8 cellular contexts compared by ENCODE assay signal in the genomic region with DNA sequence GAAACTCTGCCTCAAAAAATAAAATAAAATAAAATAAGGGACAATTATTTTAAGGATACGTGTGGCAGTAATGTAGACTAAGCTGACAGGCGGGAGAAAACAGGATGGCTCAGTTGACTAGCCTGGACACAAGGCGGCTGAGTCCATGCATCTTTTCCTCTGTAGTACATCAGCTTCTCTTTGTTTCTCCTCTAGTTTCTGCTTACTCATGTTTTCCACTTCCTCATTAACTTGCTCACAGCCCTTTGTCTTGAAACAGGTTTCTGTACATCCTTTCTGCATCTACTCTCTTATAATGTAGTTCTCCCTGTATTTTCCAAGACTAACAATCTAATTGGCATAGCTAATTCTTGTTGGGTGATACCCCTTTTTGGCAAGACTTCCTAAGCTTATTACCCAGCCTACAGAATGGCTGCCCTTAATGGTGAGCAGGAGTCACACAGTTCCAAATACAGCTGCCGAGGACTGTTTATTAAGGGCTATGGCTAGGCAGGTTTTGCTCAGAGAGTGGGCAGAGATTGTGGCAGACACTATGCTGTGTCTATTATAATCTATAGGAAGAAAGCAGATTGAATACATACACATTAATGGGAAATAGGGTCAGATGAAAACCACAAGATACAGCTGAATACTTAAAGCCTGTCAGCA. TPM values are rescaled to one million over a fixed set of nuclear protein-coding genes. Genes with fewer than 3 reads are reported as not detected.
DNase-seq lines count a peak whose midpoint lies in the region; ATAC-seq and TF ChIP-seq lines count a peak whose summit lies in the region.

No MANE protein-coding gene starts in this region.

- CTCF ChIA-PET in GM10248 (lab: Yijun Ruan, JAX) = interaction anchor here (0.9 to 1.7 kb wide), 7 partner anchors 11 to 59 kb away, joined by 3 to 6 read pairs (median 4); a partner anchor contains a TSS

- H3K27me3 ChIP-seq in HUES6 (ENCODE audit: control insufficient read depth, insufficient read depth, low read length) = no peaks in the 10 kb centered on the region
- no peaks in the 10 kb centered on the region for H3K27me3 ChIP-seq in psoas muscle (ENCODE audit: insufficient read depth in 3 of 3, low read length in 2 of 3)

- no peaks in the 10 kb centered on the region for H3K27me3 Mint-ChIP-seq in stimulated activated memory B cell treated with anti-CD40 and anti-IgM and Interleukin-4, amounts not matched to agents 10 μg/mL and 1 μg/mL and 100 μg/mL, for 72 hours

- no peak overlapping the region for H3K4me3 Mint-ChIP-seq in stimulated activated memory B cell treated with anti-CD40 and anti-IgM and Interleukin-4, amounts not matched to agents 10 μg/mL and 1 μg/mL and 100 μg/mL, for 72 hours

- no peaks in the 10 kb centered on the region for H3K9me3 ChIP-seq in HUES6 (ENCODE audit: control insufficient read depth, insufficient read depth, low read depth, low read length)
- H3K9me3 ChIP-seq in psoas muscle = no peaks in the 10 kb centered on the region

- H3K36me3 ChIP-seq in HUES6 (ENCODE audit: control insufficient read depth, insufficient read depth, low read length) (no peaks in the 10 kb centered on the region), psoas muscle (ENCODE audit: insufficient read depth in 1 of 2, low read depth in 1 of 2) (peaks cover 0 to 7% of the 10 kb centered on the region in 2 donors)

- peak; percentile 80 for ATAC-seq in GM21381 (IDR thresholded peaks at IDR 0.05; ENCODE audit: unreplicated experiment)
- ATAC-seq in stimulated activated memory B cell treated with anti-CD40 and anti-IgM and Interleukin-4, amounts not matched to agents 10 μg/mL and 1 μg/mL and 100 μg/mL, for 72 hours = peak; percentile 50
- no peak for ATAC-seq in psoas muscle
- ATAC-seq in left cardiac atrium = no peak

- H3K4me3 ChIP-seq in HUES6 (ENCODE audit: low read depth, low read length) (no peak overlapping the region), psoas muscle (no peak overlapping the region)

- 84 to 92% (median 86%) methylated on average over 4 of the region's 4 CpGs for WGBS in psoas muscle, 3 donors

- H3K4me1 Mint-ChIP-seq in stimulated activated memory B cell treated with anti-CD40 and anti-IgM and Interleukin-4, amounts not matched to agents 10 μg/mL and 1 μg/mL and 100 μg/mL, for 72 hours = no peaks in the 10 kb centered on the region

- H3K9me3 Mint-ChIP-seq in stimulated activated memory B cell treated with anti-CD40 and anti-IgM and Interleukin-4, amounts not matched to agents 10 μg/mL and 1 μg/mL and 100 μg/mL, for 72 hours = no peaks in the 10 kb centered on the region

- peaks cover 30% of the 10 kb centered on the region for H3K36me3 Mint-ChIP-seq in stimulated activated memory B cell treated with anti-CD40 and anti-IgM and Interleukin-4, amounts not matched to agents 10 μg/mL and 1 μg/mL and 100 μg/mL, for 72 hours

- H3K4me1 ChIP-seq in HUES6 (ENCODE audit: control insufficient read depth, insufficient read depth, low read length) (peaks cover 6% of the 10 kb centered on the region; the same call in 1 of the 2 replicates), psoas muscle (no peaks in the 10 kb centered on the region)

- H3K27ac ChIP-seq in HUES6 (ENCODE audit: low read depth, low read length) (peak overlapping the region; percentile 47; the same call in 1 of the 2 replicates), psoas muscle (no peak overlapping the region)

- H3K27ac Mint-ChIP-seq in stimulated activated memory B cell treated with anti-CD40 and anti-IgM and Interleukin-4, amounts not matched to agents 10 μg/mL and 1 μg/mL and 100 μg/mL, for 72 hours = peak overlapping the region; percentile 6

- intact Hi-C loops in psoas muscle (cut with DNase I) = no loop called here
- intact Hi-C loops in left cardiac atrium (cut with DNase I) = no loop called here

- H3K9ac ChIP-seq in HUES6 (ENCODE audit: low read length) = no peak overlapping the region

- POLR2A ChIA-PET in GM10248 (lab: Yijun Ruan, JAX) = no interaction called here

- TF ChIP-seq CTCF in GM10248 (IDR thresholded peaks at IDR 0.05; ENCODE audit: control extremely low read depth, extremely low read depth, low read depth, missing control alignments) (no peak), psoas muscle (IDR thresholded peaks at IDR 0.05) (no peak)

- DNase-seq in GM10248 (ENCODE audit: extremely low spot score) = peak; percentile 35
- peak; percentile 34 for DNase-seq in amniotic epithelial cell (ENCODE audit: low read depth)
- DNase-seq in psoas muscle = no peak
- DNase-seq in left cardiac atrium = no peak
- no peak for DNase-seq in stimulated activated CD4-positive, alpha-beta T cell treated with anti-CD3 and anti-CD28 coated beads, Interleukin-2, amount 100 ng/mL, for 48 hours

RNA-seq across cellular contexts. Expression of a gene that starts 58.7 kb away (rescaled TPM):
- 10 to 100 TPM in 2 of 4 donors, 1 to 10 TPM in 2; 8.0 to 48.2 (median 9.8) TPM for total RNA-seq in psoas muscle
- polyA plus RNA-seq in psoas muscle = 10 to 100 TPM in 2 of 3 donors, 1 to 10 TPM in 1; 8.3 to 13.5 (median 12.8) TPM
- under 1 TPM; 0.73 to 0.82 TPM for total RNA-seq in left cardiac atrium

Comparison
In these comparisons a context has a peak if more than half of its experiments do, and no peak if none do; other contexts are left out.
1. DNase-seq: peak in GM10248 (single experiment) and amniotic epithelial cell (single experiment); none in psoas muscle (0 of 2), left cardiac atrium (single experiment) and stimulated activated CD4-positive, alpha-beta T cell treated with anti-CD3 and anti-CD28 coated beads, Interleukin-2, amount 100 ng/mL, for 48 hours (0 of 2).
2. ATAC-seq: peak in GM21381 (single experiment) and stimulated activated memory B cell treated with anti-CD40 and anti-IgM and Interleukin-4, amounts not matched to agents 10 μg/mL and 1 μg/mL and 100 μg/mL, for 72 hours (single experiment); none in psoas muscle (0 of 4) and left cardiac atrium (0 of 2).
3. RNA of a gene that starts 58.7 kb away (total RNA-seq): 8.0 to 48.2 TPM in psoas muscle; 0.73 to 0.82 TPM in left cardiac atrium; every median in the first group is over 4 times any median in the second.